In the genomic region with DNA sequence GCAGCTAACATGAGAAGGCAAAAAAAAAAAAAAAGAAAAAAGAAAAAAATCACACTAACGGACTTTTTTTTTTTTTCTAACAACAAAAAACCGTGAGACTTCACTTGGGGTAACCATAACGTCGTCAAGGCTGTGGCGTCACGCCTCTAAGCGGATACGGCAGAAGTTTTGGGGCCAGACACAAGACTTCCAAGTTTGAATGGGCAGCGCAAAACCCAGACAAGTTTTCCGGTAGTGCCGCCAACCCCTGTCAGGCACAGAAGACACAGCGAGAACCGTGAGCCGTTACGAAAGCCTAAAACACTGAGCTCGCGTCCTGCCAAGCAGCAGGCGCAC, we compare ENCODE assay signal across 8 cellular contexts. TPM values are rescaled to one million over a fixed set of nuclear protein-coding genes. Genes with fewer than 3 reads are reported as not detected.
A peak's percentile ranks its signal among the peaks of the same experiment; 100 is the strongest.
DNase-seq lines count a peak whose midpoint lies in the region; ATAC-seq and TF ChIP-seq lines count a peak whose summit lies in the region.

No MANE protein-coding gene starts in this region.

- H3K4me1 ChIP-seq in esophagus (ENCODE audit: control insufficient read depth in 2 of 2, insufficient read depth in 2 of 2, low read length in 1 of 2) (no peaks in the 10 kb centered on the region), trophoblast cell (ENCODE audit: control insufficient read depth in 1 of 2, insufficient read depth in 2 of 2, low read length in 2 of 2) (no peaks in the 10 kb centered on the region)

- peak overlapping the region; percentile 78 for H3K9ac ChIP-seq in SU-DHL-6 (ENCODE audit: low read length)
- H3K9ac ChIP-seq in trophoblast cell (ENCODE audit: low read length) = peak overlapping the region; percentile 90

- H3K18ac ChIP-seq in trophoblast cell (ENCODE audit: low read length) = no peak overlapping the region

- H2BK120ac ChIP-seq in trophoblast cell (ENCODE audit: insufficient read depth, low read length, poor library complexity) = no peak overlapping the region

- H3K9me2 ChIP-seq in SU-DHL-6 (replicated peaks; ENCODE audit: insufficient read depth, low read length) = no peaks in the 10 kb centered on the region

- WGBS in esophagus, 2 donors = 0 to 1% methylated on average over 18 of the region's 18 CpGs
- no CpG with 5 or more reads among the region's 18 CpGs for WGBS in trophoblast cell (ENCODE audit: extremely low coverage, insufficient coverage, insufficient read length)

- H2BK12ac ChIP-seq in trophoblast cell (ENCODE audit: low read length) = no peak overlapping the region

- no peak for TF ChIP-seq CTCF in SU-DHL-6 (IDR thresholded peaks at IDR 0.05; ENCODE audit: insufficient read depth, low read length, poor library complexity, severe bottlenecking)

- H3K79me2 ChIP-seq in SU-DHL-6 (ENCODE audit: insufficient read depth, low read length) (peaks cover 44% of the 10 kb centered on the region), trophoblast cell (ENCODE audit: control insufficient read depth, insufficient read depth, low read length, poor library complexity) (peaks cover 13% of the 10 kb centered on the region)

- H2AFZ ChIP-seq in SU-DHL-6 (ENCODE audit: low read depth, low read length, severe bottlenecking) (peak overlapping the region; percentile 93), trophoblast cell (ENCODE audit: insufficient read depth, low read length, poor library complexity) (peak overlapping the region; percentile 91)

- no peak overlapping the region for H3K4ac ChIP-seq in trophoblast cell (ENCODE audit: low read depth, low read length)

- peaks cover 10% of the 10 kb centered on the region for H3K79me1 ChIP-seq in trophoblast cell (ENCODE audit: low read length)

- H3K4me3 ChIP-seq in SU-DHL-6 (ENCODE audit: insufficient read depth, low read length, poor library complexity, severe bottlenecking) = peak overlapping the region; percentile 86
- peak overlapping the region; percentile 85 to 94 for H3K4me3 ChIP-seq in esophagus (ENCODE audit: low read depth in 1 of 2, low read length in 2 of 2)
- H3K4me3 ChIP-seq in trophoblast cell (ENCODE audit: low read depth, low read length) = peak overlapping the region; percentile 83

- H3K9me3 ChIP-seq in SU-DHL-6 (ENCODE audit: insufficient read depth, low read length) = no peaks in the 10 kb centered on the region
- no peaks in the 10 kb centered on the region for H3K9me3 ChIP-seq in esophagus (ENCODE audit: control insufficient read depth in 2 of 2, insufficient read depth in 1 of 2, low read depth in 1 of 2, low read length in 1 of 2)
- no peaks in the 10 kb centered on the region for H3K9me3 ChIP-seq in trophoblast cell (ENCODE audit: insufficient read depth, low read depth, low read length)

- H3K4me2 ChIP-seq in SU-DHL-6 (ENCODE audit: low read depth, low read length, poor library complexity, severe bottlenecking) (peak overlapping the region; percentile 52), trophoblast cell (ENCODE audit: low read length) (peak overlapping the region; percentile 80)

- peaks cover 8% of the 10 kb centered on the region; the same call in 1 of the 2 replicates for H4K20me1 ChIP-seq in SU-DHL-6 (ENCODE audit: low read depth, low read length)

- no peak for DNase-seq in trophoblast cell
- DNase-seq in dedifferentiated amniotic fluid mesenchymal stem cell (ENCODE audit: extremely low spot score) = no peak
- DNase-seq in DMS79 treated with DMSO at 0.1 percent for 48 hours (lab: John Stamatoyannopoulos, UW) = no peak
- DNase-seq in NCI-H345 treated with DMSO at 0.1 percent for 48 hours (lab: John Stamatoyannopoulos, UW; ENCODE audit: unreplicated experiment) = no peak

- H3K27ac ChIP-seq in SU-DHL-6 (ENCODE audit: low read depth, low read length) (peak overlapping the region; percentile 70), esophagus (ENCODE audit: low read depth in 2 of 2, low read length in 1 of 2) (peak overlapping the region; percentile 96 to 99), trophoblast cell (ENCODE audit: low read depth, low read length) (peak overlapping the region; percentile 83)

- ATAC-seq in GM18868 (IDR thresholded peaks at IDR 0.05; ENCODE audit: unreplicated experiment) (peak; percentile 41), HG02852 (IDR thresholded peaks at IDR 0.05; ENCODE audit: unreplicated experiment) (peak; percentile 37)

- H3F3A ChIP-seq in SU-DHL-6 (ENCODE audit: insufficient read depth) = no peaks in the 10 kb centered on the region

- no peak overlapping the region for H2BK5ac ChIP-seq in trophoblast cell (ENCODE audit: low read depth, low read length, poor library complexity)

- H3K14ac ChIP-seq in trophoblast cell (ENCODE audit: low read length) = peak overlapping the region; percentile 88

- H4K91ac ChIP-seq in trophoblast cell (ENCODE audit: low read depth, low read length) = peak overlapping the region; percentile 70

- H4K12ac ChIP-seq in trophoblast cell (ENCODE audit: low read depth, low read length) = peak overlapping the region; percentile 4

- H3K36me3 ChIP-seq in SU-DHL-6 (ENCODE audit: low read length) = no peaks in the 10 kb centered on the region
- no peaks in the 10 kb centered on the region for H3K36me3 ChIP-seq in esophagus (ENCODE audit: control insufficient read depth in 2 of 2, insufficient read depth in 2 of 2, low read length in 1 of 2)
- peaks cover 0 to 3% of the 10 kb centered on the region in 2 experiments for H3K36me3 ChIP-seq in trophoblast cell (ENCODE audit: control insufficient read depth in 1 of 2, insufficient read depth in 2 of 2, low read length in 2 of 2)

- H4K8ac ChIP-seq in trophoblast cell (ENCODE audit: low read depth, low read length) = peak overlapping the region; percentile 62

- no peak overlapping the region for H3K23ac ChIP-seq in trophoblast cell (ENCODE audit: low read length)

- no peaks in the 10 kb centered on the region for H3K27me3 ChIP-seq in SU-DHL-6 (ENCODE audit: low read length)
- H3K27me3 ChIP-seq in esophagus (ENCODE audit: control insufficient read depth in 1 of 2, insufficient read depth in 2 of 2, low read length in 2 of 2) = no peaks in the 10 kb centered on the region
- H3K27me3 ChIP-seq in trophoblast cell (ENCODE audit: insufficient read depth, low read length) = no peaks in the 10 kb centered on the region

- H2AK5ac ChIP-seq in trophoblast cell (ENCODE audit: low read length) = no peak overlapping the region

RNA-seq across cellular contexts. Expression of gene SMARCA5, which starts 0.6 kb away (rescaled TPM):
- 10 to 100 TPM in 1 of 2 donors, 1 to 10 TPM in 1; 5.7 to 11.1 TPM for polyA plus RNA-seq in esophagus
- polyA plus RNA-seq in trophoblast cell (2013) = 61.0 and 62.1 TPM in 2 replicates
